ENCODE assay signal across 1 cellular context in genomic region chr15:50798684-50799083, GRCh38.
TF ChIP-seq lines count a peak whose summit lies in the region.

No MANE protein-coding gene starts in this region.

TF ChIP-seq in IMR-90, 13 proteins besides CTCF, POLR2A, EP300 and RAD21:
- TF ChIP-seq MAFK (IDR thresholded peaks at IDR 0.05; ENCODE audit: low read depth, low read length) (no peak), MAZ (IDR thresholded peaks at IDR 0.05; ENCODE audit: borderline replicate concordance, low read depth, low read length) (no peak), NFE2L2 (IDR thresholded peaks at IDR 0.05; ENCODE audit: low read depth, low read length) (no peak), CEBPB (IDR thresholded peaks at IDR 0.05; ENCODE audit: low read depth, low read length) (no peak), RCOR1 (IDR thresholded peaks at IDR 0.05; ENCODE audit: insufficient replicate concordance, low read length) (no peak), MXI1 (IDR thresholded peaks at IDR 0.05; ENCODE audit: borderline replicate concordance, low read depth, low read length) (no peak), FOS (IDR thresholded peaks at IDR 0.05; ENCODE audit: low read depth, low read length) (no peak), CHD1 (IDR thresholded peaks at IDR 0.05; ENCODE audit: low read depth, low read length) (no peak), BHLHE40 (IDR thresholded peaks at IDR 0.05; ENCODE audit: low read depth, low read length) (no peak), RFX5 (IDR thresholded peaks at IDR 0.05; ENCODE audit: low read depth, low read length) (no peak), USF2 (IDR thresholded peaks at IDR 0.05; ENCODE audit: low read depth, low read length) (no peak), SMC3 (IDR thresholded peaks at IDR 0.05; ENCODE audit: low read depth, low read length) (no peak)
- TF ChIP-seq, protein P1, sequence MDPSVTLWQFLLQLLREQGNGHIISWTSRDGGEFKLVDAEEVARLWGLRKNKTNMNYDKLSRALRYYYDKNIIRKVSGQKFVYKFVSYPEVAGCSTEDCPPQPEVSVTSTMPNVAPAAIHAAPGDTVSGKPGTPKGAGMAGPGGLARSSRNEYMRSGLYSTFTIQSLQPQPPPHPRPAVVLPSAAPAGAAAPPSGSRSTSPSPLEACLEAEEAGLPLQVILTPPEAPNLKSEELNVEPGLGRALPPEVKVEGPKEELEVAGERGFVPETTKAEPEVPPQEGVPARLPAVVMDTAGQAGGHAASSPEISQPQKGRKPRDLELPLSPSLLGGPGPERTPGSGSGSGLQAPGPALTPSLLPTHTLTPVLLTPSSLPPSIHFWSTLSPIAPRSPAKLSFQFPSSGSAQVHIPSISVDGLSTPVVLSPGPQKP (IDR thresholded peaks at IDR 0.05; ENCODE audit: borderline replicate concordance, low read depth, low read length): no peak
